ENCODE assay signal across 1 cellular context in the genomic region with DNA sequence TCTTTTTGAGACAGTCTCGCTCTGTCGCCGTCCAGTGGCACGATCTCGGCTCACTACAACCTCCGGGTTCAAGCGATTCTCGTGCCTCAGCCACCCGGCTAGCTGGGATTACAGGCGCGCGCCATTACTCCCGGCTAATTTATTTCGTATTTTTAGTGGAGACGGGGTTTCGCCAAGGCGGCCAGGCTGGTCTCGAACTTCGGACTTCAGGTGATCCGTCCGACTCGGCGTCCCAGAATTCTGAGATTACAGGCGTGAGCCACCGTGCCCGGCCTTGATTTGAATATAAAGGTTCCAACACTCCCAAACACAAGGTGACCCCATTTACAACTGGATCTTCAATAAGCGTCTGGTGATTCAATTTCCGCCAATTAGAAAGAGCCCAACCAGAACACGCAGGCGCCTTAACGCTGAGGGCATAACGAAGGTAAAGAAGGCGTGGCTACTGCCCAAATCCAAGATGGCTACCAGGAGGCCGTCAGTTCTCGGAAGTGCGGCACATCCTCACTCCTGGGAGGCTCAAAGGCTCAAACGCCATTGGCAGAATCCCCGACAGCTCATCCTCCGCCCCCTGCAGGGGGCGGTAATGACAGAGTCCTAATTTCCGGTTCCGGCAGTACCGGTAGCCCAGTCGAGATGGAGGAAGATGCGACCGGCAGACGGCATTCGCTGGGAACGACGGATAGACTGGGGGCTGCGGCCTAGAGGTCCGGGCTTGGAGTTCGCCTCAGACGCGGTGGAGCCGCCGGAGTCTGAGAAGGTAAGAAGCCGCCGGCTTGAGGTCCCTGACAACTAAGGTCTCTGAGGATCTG.
TF ChIP-seq lines count a peak whose summit lies in the region.

A gene with protein sequence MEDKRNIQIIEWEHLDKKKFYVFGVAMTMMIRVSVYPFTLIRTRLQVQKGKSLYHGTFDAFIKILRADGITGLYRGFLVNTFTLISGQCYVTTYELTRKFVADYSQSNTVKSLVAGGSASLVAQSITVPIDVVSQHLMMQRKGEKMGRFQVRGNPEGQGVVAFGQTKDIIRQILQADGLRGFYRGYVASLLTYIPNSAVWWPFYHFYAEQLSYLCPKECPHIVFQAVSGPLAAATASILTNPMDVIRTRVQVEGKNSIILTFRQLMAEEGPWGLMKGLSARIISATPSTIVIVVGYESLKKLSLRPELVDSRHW (plus strand): TSS at position 617 of the 812 bp plus-strand sequence. CDS start 5,744 bp downstream, outside the sequence.

TF ChIP-seq in K562, 482 proteins besides CTCF, POLR2A, EP300 and RAD21 (continued from another document and continues in another):
- TF ChIP-seq, protein P1, sequence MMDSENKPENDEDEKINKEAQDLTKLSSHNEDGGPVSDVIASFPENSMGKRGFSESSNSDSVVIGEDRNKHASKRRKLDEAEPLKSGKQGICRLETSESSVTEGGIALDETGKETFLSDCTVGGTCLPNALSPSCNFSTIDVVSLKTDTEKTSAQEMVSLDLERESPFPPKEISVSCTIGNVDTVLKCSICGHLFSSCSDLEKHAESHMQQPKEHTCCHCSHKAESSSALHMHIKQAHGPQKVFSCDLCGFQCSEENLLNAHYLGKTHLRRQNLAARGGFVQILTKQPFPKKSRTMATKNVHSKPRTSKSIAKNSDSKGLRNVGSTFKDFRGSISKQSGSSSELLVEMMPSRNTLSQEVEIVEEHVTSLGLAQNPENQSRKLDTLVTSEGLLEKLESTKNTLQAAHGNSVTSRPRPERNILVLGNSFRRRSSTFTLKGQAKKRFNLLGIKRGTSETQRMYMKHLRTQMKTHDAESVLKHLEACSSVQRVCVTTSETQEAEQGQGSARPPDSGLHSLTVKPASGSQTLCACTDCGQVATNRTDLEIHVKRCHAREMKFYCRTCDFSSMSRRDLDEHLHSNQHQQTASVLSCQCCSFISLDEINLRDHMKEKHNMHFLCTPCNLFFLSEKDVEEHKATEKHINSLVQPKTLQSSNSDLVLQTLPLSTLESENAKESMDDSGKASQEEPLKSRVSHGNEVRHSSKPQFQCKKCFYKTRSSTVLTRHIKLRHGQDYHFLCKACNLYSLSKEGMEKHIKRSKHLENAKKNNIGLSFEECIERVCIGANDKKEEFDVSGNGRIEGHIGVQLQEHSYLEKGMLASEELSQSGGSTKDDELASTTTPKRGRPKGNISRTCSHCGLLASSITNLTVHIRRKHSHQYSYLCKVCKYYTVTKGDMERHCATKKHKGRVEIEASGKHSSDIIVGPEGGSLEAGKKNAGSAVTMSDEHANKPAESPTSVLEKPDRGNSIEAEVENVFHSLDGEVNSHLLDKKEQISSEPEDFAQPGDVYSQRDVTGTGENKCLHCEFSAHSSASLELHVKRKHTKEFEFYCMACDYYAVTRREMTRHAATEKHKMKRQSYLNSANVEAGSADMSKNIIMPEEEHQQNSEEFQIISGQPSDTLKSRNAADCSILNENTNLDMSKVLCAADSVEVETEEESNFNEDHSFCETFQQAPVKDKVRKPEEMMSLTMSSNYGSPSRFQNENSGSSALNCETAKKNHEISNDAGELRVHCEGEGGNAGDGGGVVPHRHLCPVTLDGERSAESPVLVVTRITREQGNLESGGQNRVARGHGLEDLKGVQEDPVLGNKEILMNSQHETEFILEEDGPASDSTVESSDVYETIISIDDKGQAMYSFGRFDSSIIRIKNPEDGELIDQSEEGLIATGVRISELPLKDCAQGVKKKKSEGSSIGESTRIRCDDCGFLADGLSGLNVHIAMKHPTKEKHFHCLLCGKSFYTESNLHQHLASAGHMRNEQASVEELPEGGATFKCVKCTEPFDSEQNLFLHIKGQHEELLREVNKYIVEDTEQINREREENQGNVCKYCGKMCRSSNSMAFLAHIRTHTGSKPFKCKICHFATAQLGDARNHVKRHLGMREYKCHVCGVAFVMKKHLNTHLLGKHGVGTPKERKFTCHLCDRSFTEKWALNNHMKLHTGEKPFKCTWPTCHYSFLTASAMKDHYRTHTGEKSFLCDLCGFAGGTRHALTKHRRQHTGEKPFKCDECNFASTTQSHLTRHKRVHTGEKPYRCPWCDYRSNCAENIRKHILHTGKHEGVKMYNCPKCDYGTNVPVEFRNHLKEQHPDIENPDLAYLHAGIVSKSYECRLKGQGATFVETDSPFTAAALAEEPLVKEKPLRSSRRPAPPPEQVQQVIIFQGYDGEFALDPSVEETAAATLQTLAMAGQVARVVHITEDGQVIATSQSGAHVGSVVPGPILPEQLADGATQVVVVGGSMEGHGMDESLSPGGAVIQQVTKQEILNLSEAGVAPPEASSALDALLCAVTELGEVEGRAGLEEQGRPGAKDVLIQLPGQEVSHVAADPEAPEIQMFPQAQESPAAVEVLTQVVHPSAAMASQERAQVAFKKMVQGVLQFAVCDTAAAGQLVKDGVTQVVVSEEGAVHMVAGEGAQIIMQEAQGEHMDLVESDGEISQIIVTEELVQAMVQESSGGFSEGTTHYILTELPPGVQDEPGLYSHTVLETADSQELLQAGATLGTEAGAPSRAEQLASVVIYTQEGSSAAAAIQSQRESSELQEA (IDR thresholded peaks at IDR 0.05; ENCODE audit: low read depth) = no peak; the same call in 1 of the 2 replicates
- TF ChIP-seq MECOM (CRISPR knock-in tag; IDR thresholded peaks at IDR 0.05) = no peak
- TF ChIP-seq, protein P2, sequence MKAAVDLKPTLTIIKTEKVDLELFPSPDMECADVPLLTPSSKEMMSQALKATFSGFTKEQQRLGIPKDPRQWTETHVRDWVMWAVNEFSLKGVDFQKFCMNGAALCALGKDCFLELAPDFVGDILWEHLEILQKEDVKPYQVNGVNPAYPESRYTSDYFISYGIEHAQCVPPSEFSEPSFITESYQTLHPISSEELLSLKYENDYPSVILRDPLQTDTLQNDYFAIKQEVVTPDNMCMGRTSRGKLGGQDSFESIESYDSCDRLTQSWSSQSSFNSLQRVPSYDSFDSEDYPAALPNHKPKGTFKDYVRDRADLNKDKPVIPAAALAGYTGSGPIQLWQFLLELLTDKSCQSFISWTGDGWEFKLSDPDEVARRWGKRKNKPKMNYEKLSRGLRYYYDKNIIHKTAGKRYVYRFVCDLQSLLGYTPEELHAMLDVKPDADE (conservative IDR thresholded peaks at IDR 0.05; ENCODE audit: control insufficient read depth, low read depth, low read length) = peak; percentile 80
- TF ChIP-seq, protein P3, sequence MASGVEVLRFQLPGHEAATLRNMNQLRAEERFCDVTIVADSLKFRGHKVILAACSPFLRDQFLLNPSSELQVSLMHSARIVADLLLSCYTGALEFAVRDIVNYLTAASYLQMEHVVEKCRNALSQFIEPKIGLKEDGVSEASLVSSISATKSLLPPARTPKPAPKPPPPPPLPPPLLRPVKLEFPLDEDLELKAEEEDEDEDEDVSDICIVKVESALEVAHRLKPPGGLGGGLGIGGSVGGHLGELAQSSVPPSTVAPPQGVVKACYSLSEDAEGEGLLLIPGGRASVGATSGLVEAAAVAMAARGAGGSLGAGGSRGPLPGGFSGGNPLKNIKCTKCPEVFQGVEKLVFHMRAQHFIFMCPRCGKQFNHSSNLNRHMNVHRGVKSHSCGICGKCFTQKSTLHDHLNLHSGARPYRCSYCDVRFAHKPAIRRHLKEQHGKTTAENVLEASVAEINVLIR (CRISPR knock-in tag; IDR thresholded peaks at IDR 0.05) = no peak
- TF ChIP-seq NR2C1 (IDR thresholded peaks at IDR 0.05) = peak; percentile 89
- TF ChIP-seq NR2C1 (tag; IDR thresholded peaks at IDR 0.05) = peak; percentile 92
- TF ChIP-seq, protein P4, sequence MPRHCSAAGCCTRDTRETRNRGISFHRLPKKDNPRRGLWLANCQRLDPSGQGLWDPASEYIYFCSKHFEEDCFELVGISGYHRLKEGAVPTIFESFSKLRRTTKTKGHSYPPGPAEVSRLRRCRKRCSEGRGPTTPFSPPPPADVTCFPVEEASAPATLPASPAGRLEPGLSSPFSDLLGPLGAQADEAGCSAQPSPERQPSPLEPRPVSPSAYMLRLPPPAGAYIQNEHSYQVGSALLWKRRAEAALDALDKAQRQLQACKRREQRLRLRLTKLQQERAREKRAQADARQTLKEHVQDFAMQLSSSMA (CRISPR knock-in tag; IDR thresholded peaks at IDR 0.05) = no peak
- no peak for TF ChIP-seq TAL1 (IDR thresholded peaks at IDR 0.05)
- TF ChIP-seq MXI1 (IDR thresholded peaks at IDR 0.05; ENCODE audit: low read depth, low read length) = no peak
- TF ChIP-seq EHMT2 (IDR thresholded peaks at IDR 0.05) = no peak
- TF ChIP-seq SNRNP70 (optimal IDR thresholded peaks at IDR 0.05; ENCODE audit: low read depth, low read length) = no peak
- TF ChIP-seq MIER1 (IDR thresholded peaks at IDR 0.05; ENCODE audit: low read depth) = no peak
- no peak for TF ChIP-seq ZNF75A (CRISPR knock-in tag; IDR thresholded peaks at IDR 0.05)
- no peak for TF ChIP-seq XRCC3 (IDR thresholded peaks at IDR 0.05)
- TF ChIP-seq SRSF9 (IDR thresholded peaks at IDR 0.05; ENCODE audit: borderline replicate concordance, low read depth, low read length) = no peak
- TF ChIP-seq NR2C2 (CRISPR knock-in tag; IDR thresholded peaks at IDR 0.05) = peak; percentile 81; the same call in 1 of the 2 replicates
- peak; percentile 97 for TF ChIP-seq NR2C2 (tag; IDR thresholded peaks at IDR 0.05)
- TF ChIP-seq, protein P5, sequence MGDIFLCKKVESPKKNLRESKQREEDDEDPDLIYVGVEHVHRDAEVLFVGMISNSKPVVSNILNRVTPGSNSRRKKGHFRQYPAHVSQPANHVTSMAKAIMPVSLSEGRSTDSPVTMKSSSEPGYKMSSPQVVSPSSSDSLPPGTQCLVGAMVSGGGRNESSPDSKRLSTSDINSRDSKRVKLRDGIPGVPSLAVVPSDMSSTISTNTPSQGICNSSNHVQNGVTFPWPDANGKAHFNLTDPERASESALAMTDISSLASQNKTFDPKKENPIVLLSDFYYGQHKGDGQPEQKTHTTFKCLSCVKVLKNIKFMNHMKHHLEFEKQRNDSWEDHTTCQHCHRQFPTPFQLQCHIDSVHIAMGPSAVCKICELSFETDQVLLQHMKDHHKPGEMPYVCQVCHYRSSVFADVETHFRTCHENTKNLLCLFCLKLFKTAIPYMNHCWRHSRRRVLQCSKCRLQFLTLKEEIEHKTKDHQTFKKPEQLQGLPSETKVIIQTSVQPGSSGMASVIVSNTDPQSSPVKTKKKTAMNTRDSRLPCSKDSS (IDR thresholded peaks at IDR 0.05; ENCODE audit: low read depth, partially characterized antibody) = no peak
- TF ChIP-seq PRMT5 (CRISPR knock-in tag; IDR thresholded peaks at IDR 0.05) = no peak
- TF ChIP-seq, protein P6, sequence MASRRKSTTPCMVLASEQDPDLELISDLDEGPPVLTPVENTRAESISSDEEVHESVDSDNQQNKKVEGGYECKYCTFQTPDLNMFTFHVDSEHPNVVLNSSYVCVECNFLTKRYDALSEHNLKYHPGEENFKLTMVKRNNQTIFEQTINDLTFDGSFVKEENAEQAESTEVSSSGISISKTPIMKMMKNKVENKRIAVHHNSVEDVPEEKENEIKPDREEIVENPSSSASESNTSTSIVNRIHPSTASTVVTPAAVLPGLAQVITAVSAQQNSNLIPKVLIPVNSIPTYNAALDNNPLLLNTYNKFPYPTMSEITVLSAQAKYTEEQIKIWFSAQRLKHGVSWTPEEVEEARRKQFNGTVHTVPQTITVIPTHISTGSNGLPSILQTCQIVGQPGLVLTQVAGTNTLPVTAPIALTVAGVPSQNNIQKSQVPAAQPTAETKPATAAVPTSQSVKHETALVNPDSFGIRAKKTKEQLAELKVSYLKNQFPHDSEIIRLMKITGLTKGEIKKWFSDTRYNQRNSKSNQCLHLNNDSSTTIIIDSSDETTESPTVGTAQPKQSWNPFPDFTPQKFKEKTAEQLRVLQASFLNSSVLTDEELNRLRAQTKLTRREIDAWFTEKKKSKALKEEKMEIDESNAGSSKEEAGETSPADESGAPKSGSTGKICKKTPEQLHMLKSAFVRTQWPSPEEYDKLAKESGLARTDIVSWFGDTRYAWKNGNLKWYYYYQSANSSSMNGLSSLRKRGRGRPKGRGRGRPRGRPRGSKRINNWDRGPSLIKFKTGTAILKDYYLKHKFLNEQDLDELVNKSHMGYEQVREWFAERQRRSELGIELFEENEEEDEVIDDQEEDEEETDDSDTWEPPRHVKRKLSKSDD (conservative IDR thresholded peaks at IDR 0.05; ENCODE audit: low read length) = no peak
- no peak for TF ChIP-seq NFATC3 (IDR thresholded peaks at IDR 0.05)
- TF ChIP-seq, protein P7, sequence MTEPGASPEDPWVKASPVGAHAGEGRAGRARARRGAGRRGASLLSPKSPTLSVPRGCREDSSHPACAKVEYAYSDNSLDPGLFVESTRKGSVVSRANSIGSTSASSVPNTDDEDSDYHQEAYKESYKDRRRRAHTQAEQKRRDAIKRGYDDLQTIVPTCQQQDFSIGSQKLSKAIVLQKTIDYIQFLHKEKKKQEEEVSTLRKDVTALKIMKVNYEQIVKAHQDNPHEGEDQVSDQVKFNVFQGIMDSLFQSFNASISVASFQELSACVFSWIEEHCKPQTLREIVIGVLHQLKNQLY (CRISPR knock-in tag; conservative IDR thresholded peaks at IDR 0.05) = no peak
- TF ChIP-seq CBX2 (IDR thresholded peaks at IDR 0.05; ENCODE audit: insufficient read depth, low read length, poor library complexity, severe bottlenecking) = no peak
- no peak for TF ChIP-seq COPS2 (conservative IDR thresholded peaks at IDR 0.05)
- 0 out of 2 replicates have a peak, but pooled peaks have one; percentile 14 for TF ChIP-seq MEF2A (IDR thresholded peaks at IDR 0.05; ENCODE audit: control insufficient read depth, low read depth, low read length)
- TF ChIP-seq LARP7 (IDR thresholded peaks at IDR 0.05) = no peak
- TF ChIP-seq, protein P8, sequence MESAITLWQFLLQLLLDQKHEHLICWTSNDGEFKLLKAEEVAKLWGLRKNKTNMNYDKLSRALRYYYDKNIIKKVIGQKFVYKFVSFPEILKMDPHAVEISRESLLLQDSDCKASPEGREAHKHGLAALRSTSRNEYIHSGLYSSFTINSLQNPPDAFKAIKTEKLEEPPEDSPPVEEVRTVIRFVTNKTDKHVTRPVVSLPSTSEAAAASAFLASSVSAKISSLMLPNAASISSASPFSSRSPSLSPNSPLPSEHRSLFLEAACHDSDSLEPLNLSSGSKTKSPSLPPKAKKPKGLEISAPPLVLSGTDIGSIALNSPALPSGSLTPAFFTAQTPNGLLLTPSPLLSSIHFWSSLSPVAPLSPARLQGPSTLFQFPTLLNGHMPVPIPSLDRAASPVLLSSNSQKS (CRISPR knock-in tag; IDR thresholded peaks at IDR 0.05) = no peak
- TF ChIP-seq ZNF263 (CRISPR knock-in tag; IDR thresholded peaks at IDR 0.05; ENCODE audit: borderline replicate concordance) = 0 out of 2 replicates have a peak, but pooled peaks have one; percentile 33
- no peak for TF ChIP-seq ZEB2 (IDR thresholded peaks at IDR 0.05)
- peak; percentile 83 for TF ChIP-seq CTBP1 (IDR thresholded peaks at IDR 0.05; ENCODE audit: borderline replicate concordance)
- TF ChIP-seq BRD9 (IDR thresholded peaks at IDR 0.05; ENCODE audit: low read depth, partially characterized antibody) = peak; percentile 78
- TF ChIP-seq ETV6 (IDR thresholded peaks at IDR 0.05; ENCODE audit: borderline replicate concordance in 1 of 2, low read depth in 2 of 2, low read length in 1 of 2) = no peak
- TF ChIP-seq ETV6 (CRISPR knock-in tag; IDR thresholded peaks at IDR 0.05; ENCODE audit: borderline replicate concordance) = no peak
- no peak for TF ChIP-seq ZNF766 (CRISPR knock-in tag; conservative IDR thresholded peaks at IDR 0.05)
- no peak for TF ChIP-seq YBX1 (IDR thresholded peaks at IDR 0.05)
- TF ChIP-seq, protein P9, sequence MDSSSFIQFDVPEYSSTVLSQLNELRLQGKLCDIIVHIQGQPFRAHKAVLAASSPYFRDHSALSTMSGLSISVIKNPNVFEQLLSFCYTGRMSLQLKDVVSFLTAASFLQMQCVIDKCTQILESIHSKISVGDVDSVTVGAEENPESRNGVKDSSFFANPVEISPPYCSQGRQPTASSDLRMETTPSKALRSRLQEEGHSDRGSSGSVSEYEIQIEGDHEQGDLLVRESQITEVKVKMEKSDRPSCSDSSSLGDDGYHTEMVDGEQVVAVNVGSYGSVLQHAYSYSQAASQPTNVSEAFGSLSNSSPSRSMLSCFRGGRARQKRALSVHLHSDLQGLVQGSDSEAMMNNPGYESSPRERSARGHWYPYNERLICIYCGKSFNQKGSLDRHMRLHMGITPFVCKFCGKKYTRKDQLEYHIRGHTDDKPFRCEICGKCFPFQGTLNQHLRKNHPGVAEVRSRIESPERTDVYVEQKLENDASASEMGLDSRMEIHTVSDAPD (CRISPR knock-in tag; IDR thresholded peaks at IDR 0.05) = no peak
- TF ChIP-seq HEY1 (CRISPR knock-in tag; IDR thresholded peaks at IDR 0.05; ENCODE audit: borderline replicate concordance) = no peak
- TF ChIP-seq ZNF217 (CRISPR knock-in tag; IDR thresholded peaks at IDR 0.05) = no peak
